In genomic region chr4:168587326-168588125, GRCh38 we compare ENCODE assay signal across 10 cellular contexts.
A peak's percentile ranks its signal among the peaks of the same experiment; 100 is the strongest.
DNase-seq lines count a peak whose midpoint lies in the region; ATAC-seq and TF ChIP-seq lines count a peak whose summit lies in the region.
"Had no signal": no experiment of that assay in that cellular context is flagged by ENCODE, and none has a peak within 500 bp of the region (broad histone marks: within the 10 kb centered on the region; RNA-seq: fewer than 3 reads in every experiment).

No MANE protein-coding gene starts in this region.

- 60% methylated on average over 12 of the region's 12 CpGs for WGBS in esophagus muscularis mucosa

- H3K79me2 ChIP-seq in PC-3 (ENCODE audit: low read length) (no peaks in the 10 kb centered on the region), neural progenitor cell (ENCODE audit: low read depth) (no peaks in the 10 kb centered on the region)

- H3K9ac ChIP-seq in PC-3 (ENCODE audit: low read length) (peak overlapping the region; percentile 95), neural progenitor cell (no peak overlapping the region), colonic mucosa (ENCODE audit: low read depth in 2 of 2, low read length in 2 of 2) (no peak overlapping the region)

- H2AFZ ChIP-seq in PC-3 (ENCODE audit: low read length): no peak overlapping the region
- H2AFZ ChIP-seq in neural progenitor cell (replicated peaks): peak overlapping the region; percentile 7

- ATAC-seq in PC-3 (peak; percentile 77), HG02763 (IDR thresholded peaks at IDR 0.05; ENCODE audit: unreplicated experiment) (no peak)

- intact Hi-C loops in PC-3 (cut with micrococcal nuclease) (loop anchor here (1.0 to 10.0 kb wide), 7 partner anchors 17 to 403 kb away; no protein-coding TSS in a partner anchor), esophagus muscularis mucosa (cut with DNase I) (loop anchor here (2.0 to 10.0 kb wide), 5 partner anchors 45 to 417 kb away; no protein-coding TSS in a partner anchor), colonic mucosa (cut with DNase I) (loop anchor here (10.0 kb wide), 2 partner anchors 87 to 247 kb away; no protein-coding TSS in a partner anchor)

- H3K9me3 Mint-ChIP-seq in neural progenitor cell: peaks cover under 1% of the 10 kb centered on the region

- H3K4me3 Mint-ChIP-seq in neural progenitor cell: no peak overlapping the region

- peaks cover 76% of the 10 kb centered on the region for H3K4me1 ChIP-seq in PC-3 (ENCODE audit: insufficient read depth, low read length)
- H3K4me1 ChIP-seq in esophagus muscularis mucosa: peaks cover 21 to 48% (median 34%) of the 10 kb centered on the region in 4 donors
- H3K4me1 ChIP-seq in neural progenitor cell: peaks cover 10% of the 10 kb centered on the region
- H3K4me1 ChIP-seq in colonic mucosa: no peaks in the 10 kb centered on the region

- H3K4me2 ChIP-seq in PC-3 (ENCODE audit: low read length): peak overlapping the region; percentile 78
- H3K4me2 ChIP-seq in neural progenitor cell: no peak overlapping the region

- H3K9me2 ChIP-seq in PC-3 (replicated peaks; ENCODE audit: low read length): no peaks in the 10 kb centered on the region

- H3F3A ChIP-seq in PC-3 (ENCODE audit: low read length, unreplicated experiment) (peaks cover 12% of the 10 kb centered on the region), neural progenitor cell (ENCODE audit: low read depth) (no peaks in the 10 kb centered on the region)

- H3K9me3 ChIP-seq in PC-3 (ENCODE audit: low read length) (no peaks in the 10 kb centered on the region), esophagus muscularis mucosa (no peaks in the 10 kb centered on the region), neural progenitor cell (ENCODE audit: low read depth) (no peaks in the 10 kb centered on the region), colonic mucosa (no peaks in the 10 kb centered on the region)

- TF ChIP-seq CTCF in PC-3 (conservative IDR thresholded peaks at IDR 0.05; ENCODE audit: low read depth, low read length) (no peak), esophagus muscularis mucosa (IDR thresholded peaks at IDR 0.05) (no peak), neural progenitor cell (IDR thresholded peaks at IDR 0.05) (no peak), colonic mucosa (IDR thresholded peaks at IDR 0.05) (no peak)

- TF ChIP-seq POLR2A in esophagus muscularis mucosa (IDR thresholded peaks at IDR 0.05; ENCODE audit: low read depth): no peak

- H3K27me3 Mint-ChIP-seq in neural progenitor cell (ENCODE audit: insufficient read depth, low read depth): peaks cover 7% of the 10 kb centered on the region

- POLR2A ChIA-PET in PC-3 (lab: Charles Lee; ENCODE audit: unreplicated experiment): interaction anchor here (0.6 to 1.1 kb wide), 3 partner anchors 13 to 72 kb away, joined by 3 to 5 read pairs (median 4); no protein-coding TSS in a partner anchor

- TSS peak; percentile 29 for BruUV-seq in PC-3 (replicated peaks; lab: Mats Ljungman, UMichigan)

- H4K20me1 ChIP-seq in PC-3 (ENCODE audit: low read length): no peaks in the 10 kb centered on the region
- no peaks in the 10 kb centered on the region for H4K20me1 ChIP-seq in neural progenitor cell (ENCODE audit: low read depth)

- no peaks in the 10 kb centered on the region for H3K36me3 Mint-ChIP-seq in neural progenitor cell

- H3K27me3 ChIP-seq in PC-3 (ENCODE audit: low read length): no peaks in the 10 kb centered on the region
- H3K27me3 ChIP-seq in esophagus muscularis mucosa: no peaks in the 10 kb centered on the region
- H3K27me3 ChIP-seq in neural progenitor cell: no peaks in the 10 kb centered on the region
- no peaks in the 10 kb centered on the region for H3K27me3 ChIP-seq in colonic mucosa

- no peak for TF ChIP-seq EP300 in esophagus muscularis mucosa (IDR thresholded peaks at IDR 0.05)

- H3K4me1 Mint-ChIP-seq in neural progenitor cell: peaks cover 24% of the 10 kb centered on the region

- CTCF ChIA-PET in PC-3 (lab: Charles Lee): interaction anchor here (1.0 kb wide), 1 partner anchor 73 kb away, joined by 3 read pairs; no protein-coding TSS in a partner anchor

- H3K27ac Mint-ChIP-seq in neural progenitor cell: no peak overlapping the region

- H3K4me3 ChIP-seq in PC-3 (ENCODE audit: low read length) (peak overlapping the region; percentile 38), esophagus muscularis mucosa (no peak overlapping the region), neural progenitor cell (no peak overlapping the region), colonic mucosa (no peak overlapping the region)

- DNase-seq in AG08396 (ENCODE audit: low spot score): peak; percentile 49
- peak; percentile 95 for DNase-seq in PC-3
- DNase-seq in esophagus muscularis mucosa (ENCODE audit: extremely low spot score): no peak
- DNase-seq in neural progenitor cell (ENCODE audit: low spot score): no peak
- DNase-seq in NCI-H1930 (lab: John Stamatoyannopoulos, UW): no peak
- no peak for DNase-seq in colonic mucosa
- no peak for DNase-seq in germinal center (ENCODE audit: low spot score)
- DNase-seq: NCI-H1694 treated with DMSO at 0.1 percent for 48 hours had no signal

- H3K27ac ChIP-seq in PC-3 (ENCODE audit: low read length) (peak overlapping the region; percentile 100), esophagus muscularis mucosa (replicated peaks in 1 of 4) (peak overlapping the region; percentile 12 to 55 (median 38)), neural progenitor cell (no peak overlapping the region), colonic mucosa (no peak overlapping the region)
- H3K27ac ChIP-seq: C4-2B had no signal

- no peaks in the 10 kb centered on the region for H3K36me3 ChIP-seq in PC-3 (ENCODE audit: low read depth, low read length)
- H3K36me3 ChIP-seq in esophagus muscularis mucosa: no peaks in the 10 kb centered on the region
- no peaks in the 10 kb centered on the region for H3K36me3 ChIP-seq in neural progenitor cell
- H3K36me3 ChIP-seq in colonic mucosa: no peaks in the 10 kb centered on the region

Comparison
In these comparisons a context has a peak if more than half of its experiments do, and no peak if none do; other contexts are left out.
1. DNase-seq: peak in AG08396 (single experiment) and PC-3 (single experiment); none in esophagus muscularis mucosa (single experiment), neural progenitor cell (single experiment), NCI-H1930 (0 of 2), colonic mucosa (single experiment) and germinal center (single experiment).
2. H3K27ac ChIP-seq: peak in PC-3 (single experiment) and esophagus muscularis mucosa (4 of 4); none in neural progenitor cell (single experiment) and colonic mucosa (single experiment).